In the genomic region with DNA sequence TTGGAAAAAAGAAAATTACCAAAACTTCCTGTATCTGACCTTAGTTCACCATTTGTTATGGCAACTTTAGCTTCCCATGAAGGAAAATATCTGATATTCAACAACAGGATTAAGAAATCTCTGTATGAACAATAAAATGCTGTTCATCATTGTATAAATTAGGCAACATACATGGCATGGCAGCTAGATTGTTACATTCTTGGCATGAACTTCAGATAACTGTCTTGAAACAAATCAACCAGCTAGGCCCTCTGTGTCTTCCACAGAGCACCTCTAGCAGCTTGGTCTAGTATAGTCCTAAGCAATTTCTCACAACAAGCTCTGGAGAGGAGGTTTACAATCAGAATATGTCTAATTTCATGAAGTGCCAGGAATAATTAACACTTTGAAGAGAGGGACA, we compare ENCODE assay signal across 1 cellular context.
TF ChIP-seq lines count a peak whose summit lies in the region.

No MANE protein-coding gene starts in this region.

TF ChIP-seq in HCT116, 20 proteins besides CTCF, POLR2A, EP300 and RAD21 (continued from another document):
- TF ChIP-seq SRF (IDR thresholded peaks at IDR 0.05; ENCODE audit: low read depth) = no peak
- TF ChIP-seq EZH2 (IDR thresholded peaks at IDR 0.05) = no peak
- TF ChIP-seq TCF7L2 (IDR thresholded peaks at IDR 0.05; ENCODE audit: borderline replicate concordance, extremely low read depth, insufficient read depth, insufficient read length) = no peak
